30 cellular contexts compared by ENCODE assay signal in the genomic region with DNA sequence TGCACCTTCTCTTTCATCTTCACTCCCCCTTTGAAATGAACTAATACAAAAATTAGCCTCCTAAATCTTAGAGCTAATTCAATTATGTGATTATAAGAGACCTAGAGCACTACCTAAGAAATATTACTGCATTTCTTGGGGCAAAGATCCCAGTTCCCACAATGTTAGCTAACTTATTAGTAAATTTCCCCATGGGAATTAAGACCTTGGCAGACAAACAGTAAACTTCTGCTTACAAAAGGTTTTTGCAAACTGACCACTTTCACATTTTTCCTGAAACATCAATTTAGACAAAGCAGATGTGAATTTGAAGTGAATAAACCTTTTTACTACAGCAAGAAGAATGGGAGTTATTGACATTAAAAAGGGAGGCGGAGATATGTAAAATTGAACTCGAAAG. TPM values are rescaled to one million over a fixed set of nuclear protein-coding genes. Genes with fewer than 3 reads are reported as not detected.
"Had no signal": no experiment of that assay in that cellular context is flagged by ENCODE, and none has a peak within 500 bp of the region (broad histone marks: within the 10 kb centered on the region; RNA-seq: fewer than 3 reads in every experiment).

No MANE protein-coding gene starts in this region.

- H3K4me3 ChIP-seq: left lung, lower lobe of right lung, pancreas, prostate gland, skin epidermis, stomach, testis, thyroid gland, transverse colon, upper lobe of left lung, vagina had no signal

- ATAC-seq: left colon; left lung; lower lobe of right lung; naive thymus-derived CD8-positive, alpha-beta T cell; pancreas; right cardiac atrium; sciatic nerve; stimulated activated naive B cell treated with anti-CD40 and anti-IgM and Interleukin-4, amounts not matched to agents 10 μg/mL and 1 μg/mL and 100 μg/mL, for 72 hours; stimulated activated naive CD8-positive, alpha-beta T cell treated with anti-CD3 and anti-CD28 coated beads, Interleukin-15, Interleukin-2, amounts not matched to agents 100 U/mL and 50 U/mL, for 24 hours had no signal

- H3K4me1 ChIP-seq: left lung, lower lobe of right lung, pancreas, prostate gland, stomach, testis, thyroid gland, transverse colon, upper lobe of left lung, vagina had no signal

- H3K9me3 ChIP-seq: left lung, lower lobe of right lung, pancreas, prostate gland, stomach, testis, thyroid gland, transverse colon, upper lobe of left lung, vagina had no signal

- FAIRE-seq: keratinocyte, pancreas had no signal

- H3K27me3 ChIP-seq: left lung, pancreas, stomach, testis, thyroid gland, transverse colon, upper lobe of left lung, vagina had no signal

- H3K36me3 ChIP-seq: left lung, lower lobe of right lung, pancreas, prostate gland, stomach, thyroid gland, transverse colon, upper lobe of left lung, vagina had no signal

- DNase-seq: left colon; left lung; lower lobe of right lung; mammary epithelial cell; mesenchymal stem cell; naive thymus-derived CD8-positive, alpha-beta T cell; nucleus accumbens; pancreas; posterior cingulate gyrus; retina; stimulated activated CD4-positive, alpha-beta T cell treated with anti-CD3 and anti-CD28 coated beads, Interleukin-12 subunit alpha, Interleukin-12 subunit beta, amount 100 ng/mL, for 4 hours; stimulated activated CD4-positive, alpha-beta T cell treated with anti-CD3 and anti-CD28 coated beads, Interleukin-15, amount 100 ng/mL, for 24 hours; stimulated activated CD4-positive, alpha-beta T cell treated with anti-CD3 and anti-CD28 coated beads, Interleukin-2, amount 100 ng/mL, for 24 hours; stimulated activated CD4-positive, alpha-beta T cell treated with anti-CD3 and anti-CD28 coated beads, Interleukin-4, amount 100 ng/mL, for 1 hour; stimulated activated naive B cell treated with anti-CD40 and anti-IgM and Interleukin-4, amounts not matched to agents 10 μg/mL and 1 μg/mL and 100 μg/mL, for 72 hours; stimulated activated naive CD8-positive, alpha-beta T cell treated with anti-CD3 and anti-CD28 coated beads, Interleukin-15, Interleukin-2, amounts not matched to agents 100 U/mL and 50 U/mL, for 24 hours; stomach; testis; thyroid gland; transverse colon; upper lobe of left lung had no signal

- H3K27ac ChIP-seq: left lung, lower lobe of right lung, pancreas, prostate gland, skin epidermis, stomach, testis, thyroid gland, transverse colon, upper lobe of left lung, vagina had no signal

RNA-seq across cellular contexts. Expression of gene LHX8, which starts 34.6 kb away (rescaled TPM):
- total RNA-seq: left colon; left lung; liver; lower lobe of right lung; mammary epithelial cell; naive thymus-derived CD8-positive, alpha-beta T cell; neural crest cell; osteoblast; pancreas; right cardiac atrium; sciatic nerve; stomach; transverse colon; upper lobe of left lung; vagina had no signal
- polyA plus RNA-seq: keratinocyte; liver; mammary epithelial cell; naive thymus-derived CD8-positive, alpha-beta T cell; pancreas; right cardiac atrium had no signal
